Comparison of ENCODE assay signal across 8 cellular contexts in the genomic region with DNA sequence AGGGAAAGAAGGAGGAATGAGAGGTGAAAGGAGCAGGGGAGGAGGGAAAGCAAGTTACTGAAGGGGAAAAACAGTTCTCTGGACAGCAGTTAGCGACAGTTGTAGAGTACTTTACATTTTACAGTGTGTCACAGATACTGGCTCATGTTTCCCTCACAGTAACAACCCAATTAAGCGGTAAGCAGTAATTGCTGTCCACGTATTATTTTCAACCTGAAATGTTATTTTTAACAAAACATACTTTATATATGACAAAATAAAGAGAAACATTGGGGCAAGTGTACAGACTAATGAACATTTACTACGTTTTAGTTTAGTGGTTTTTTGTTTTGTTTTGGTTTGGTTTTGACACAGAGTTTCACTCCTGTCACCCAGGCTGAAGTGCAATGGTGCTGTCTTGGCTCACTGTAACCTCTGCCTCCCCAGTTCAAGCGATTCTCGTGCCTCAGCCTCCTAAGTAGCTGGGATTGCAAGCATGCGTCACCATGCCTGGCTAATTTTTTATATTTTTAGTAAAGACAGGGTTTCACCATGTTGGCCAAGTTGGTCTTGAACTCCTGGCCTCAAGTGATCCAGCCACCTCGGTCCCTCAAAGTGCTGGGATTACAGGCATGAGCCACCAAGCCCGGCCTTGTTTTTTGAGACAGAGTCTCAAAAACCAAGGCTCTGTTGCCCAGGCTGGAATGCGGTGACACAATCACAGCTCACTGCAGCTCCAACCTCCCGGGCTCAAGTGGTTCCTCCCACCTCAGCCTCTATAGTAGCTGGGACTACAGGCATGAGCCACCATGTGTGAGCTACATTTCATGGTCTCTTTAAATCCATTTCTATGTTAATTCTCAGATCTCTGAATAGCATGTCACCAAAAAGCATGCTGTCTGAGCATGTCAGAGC.
A peak's percentile ranks its signal among the peaks of the same experiment; 100 is the strongest.
DNase-seq lines count a peak whose midpoint lies in the region; ATAC-seq and TF ChIP-seq lines count a peak whose summit lies in the region.

No MANE protein-coding gene starts in this region.

- H3K36me3 ChIP-seq in mucosa of rectum (ENCODE audit: control insufficient read depth in 2 of 2, insufficient read depth in 2 of 2, low read length in 2 of 2), result no peaks in the 10 kb centered on the region

- H3K27me3 Mint-ChIP-seq in activated naive CD8-positive, alpha-beta T cell, result no peaks in the 10 kb centered on the region

- no peaks in the 10 kb centered on the region for H3K9me3 Mint-ChIP-seq in activated naive CD8-positive, alpha-beta T cell (ENCODE audit: low read depth)

- no peak for TF ChIP-seq CTCF in RWPE1 (conservative IDR thresholded peaks at IDR 0.05; ENCODE audit: low read depth)

- H3K27ac Mint-ChIP-seq in activated naive CD8-positive, alpha-beta T cell, result no peak overlapping the region

- no peak overlapping the region for H3K9ac ChIP-seq in mucosa of rectum (ENCODE audit: low read depth in 1 of 2, low read length in 2 of 2)

- CTCF ChIA-PET in RWPE1 (lab: Yijun Ruan, JAX) (interaction anchor here (0.6 to 1.6 kb wide), 25 partner anchors 9 to 1780 kb away, joined by 3 to 9 read pairs (median 3); a partner anchor contains a TSS), HEK293T (lab: Yijun Ruan, JAX) (interaction anchor here (0.6 to 2.3 kb wide), 9 partner anchors 10 to 253 kb away, joined by 3 to 17 read pairs (median 5); a partner anchor contains a TSS)

- peak; percentile 63 for ATAC-seq in HG03432 (IDR thresholded peaks at IDR 0.05; ENCODE audit: unreplicated experiment)

- peak; percentile 23 for DNase-seq in activated naive CD4-positive, alpha-beta T cell treated with Interleukin-2 at 50 U/mL for 16 hours
- no peak for DNase-seq in activated naive CD4-positive, alpha-beta T cell (lab: John Stamatoyannopoulos, UW)
- DNase-seq in RWPE1 (ENCODE audit: low spot score) (no peak), HEK293T (ENCODE audit: extremely low spot score) (no peak), UCSD-AML1 (lab: John Stamatoyannopoulos, UW; ENCODE audit: unreplicated experiment) (no peak)

- H3K4me3 ChIP-seq in mucosa of rectum (ENCODE audit: low read length in 2 of 2), result peak overlapping the region in 1 of 2 donors; percentile 16

- POLR2A ChIA-PET in RWPE1 (lab: Yijun Ruan, JAX; ENCODE audit: low non-redundant PET), result interaction anchor here (0.6 kb wide), 1 partner anchor 197 kb away, joined by 4 read pairs; no protein-coding TSS in a partner anchor
- POLR2A ChIA-PET in HEK293T (lab: Yijun Ruan, JAX), result interaction anchor here (0.6 to 1.4 kb wide), 5 partner anchors 20 to 227 kb away, joined by 3 to 10 read pairs (median 4); a partner anchor contains a TSS

- peak overlapping the region; percentile 7 to 39 for H3K27ac ChIP-seq in mucosa of rectum (ENCODE audit: low read depth in 2 of 2, low read length in 2 of 2)
- H3K27ac ChIP-seq in RWPE1, result no peak overlapping the region

- peaks cover 4 to 6% of the 10 kb centered on the region in 2 donors for H3K27me3 ChIP-seq in mucosa of rectum (ENCODE audit: control insufficient read depth in 2 of 2, insufficient read depth in 2 of 2, low read length in 2 of 2)

- H3K36me3 Mint-ChIP-seq in activated naive CD8-positive, alpha-beta T cell, result no peaks in the 10 kb centered on the region

- H3K4me3 Mint-ChIP-seq in activated naive CD8-positive, alpha-beta T cell, result peak overlapping the region; percentile 75

- no peaks in the 10 kb centered on the region for H3K9me3 ChIP-seq in mucosa of rectum (ENCODE audit: control insufficient read depth in 2 of 2, low read length in 2 of 2)

- no peaks in the 10 kb centered on the region for H3K4me1 ChIP-seq in mucosa of rectum (ENCODE audit: control insufficient read depth in 2 of 2, insufficient read depth in 2 of 2, low read length in 2 of 2)

- peaks cover 5% of the 10 kb centered on the region for H3K4me1 Mint-ChIP-seq in activated naive CD8-positive, alpha-beta T cell (ENCODE audit: low read depth)

TF ChIP-seq in HEK293T, 16 proteins besides CTCF, POLR2A, EP300 and RAD21:
- TF ChIP-seq ELF4 (IDR thresholded peaks at IDR 0.05), result no peak
- TF ChIP-seq FOXK2 (IDR thresholded peaks at IDR 0.05), result no peak
- TF ChIP-seq, protein P1, sequence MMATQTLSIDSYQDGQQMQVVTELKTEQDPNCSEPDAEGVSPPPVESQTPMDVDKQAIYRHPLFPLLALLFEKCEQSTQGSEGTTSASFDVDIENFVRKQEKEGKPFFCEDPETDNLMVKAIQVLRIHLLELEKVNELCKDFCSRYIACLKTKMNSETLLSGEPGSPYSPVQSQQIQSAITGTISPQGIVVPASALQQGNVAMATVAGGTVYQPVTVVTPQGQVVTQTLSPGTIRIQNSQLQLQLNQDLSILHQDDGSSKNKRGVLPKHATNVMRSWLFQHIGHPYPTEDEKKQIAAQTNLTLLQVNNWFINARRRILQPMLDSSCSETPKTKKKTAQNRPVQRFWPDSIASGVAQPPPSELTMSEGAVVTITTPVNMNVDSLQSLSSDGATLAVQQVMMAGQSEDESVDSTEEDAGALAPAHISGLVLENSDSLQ (IDR thresholded peaks at IDR 0.05), result no peak
- no peak for TF ChIP-seq SUZ12 (IDR thresholded peaks at IDR 0.05)
- no peak for TF ChIP-seq BHLHE40 (IDR thresholded peaks at IDR 0.05; ENCODE audit: borderline replicate concordance)
- TF ChIP-seq CTBP1 (IDR thresholded peaks at IDR 0.05; ENCODE audit: borderline replicate concordance), result no peak
- TF ChIP-seq L3MBTL2 (conservative IDR thresholded peaks at IDR 0.05), result no peak
- no peak for TF ChIP-seq FOXM1 (IDR thresholded peaks at IDR 0.05; ENCODE audit: borderline replicate concordance)
- no peak for TF ChIP-seq NFRKB (IDR thresholded peaks at IDR 0.05)
- no peak for TF ChIP-seq SP1 (IDR thresholded peaks at IDR 0.05)
- TF ChIP-seq HDGF (IDR thresholded peaks at IDR 0.05; ENCODE audit: borderline replicate concordance), result no peak
- no peak for TF ChIP-seq FOXA1 (IDR thresholded peaks at IDR 0.05)
- TF ChIP-seq LEF1 (IDR thresholded peaks at IDR 0.05; ENCODE audit: borderline replicate concordance), result no peak
- TF ChIP-seq ZNF384 (IDR thresholded peaks at IDR 0.05), result no peak
